Comparison of ENCODE assay signal across 8 cellular contexts in the genomic region with DNA sequence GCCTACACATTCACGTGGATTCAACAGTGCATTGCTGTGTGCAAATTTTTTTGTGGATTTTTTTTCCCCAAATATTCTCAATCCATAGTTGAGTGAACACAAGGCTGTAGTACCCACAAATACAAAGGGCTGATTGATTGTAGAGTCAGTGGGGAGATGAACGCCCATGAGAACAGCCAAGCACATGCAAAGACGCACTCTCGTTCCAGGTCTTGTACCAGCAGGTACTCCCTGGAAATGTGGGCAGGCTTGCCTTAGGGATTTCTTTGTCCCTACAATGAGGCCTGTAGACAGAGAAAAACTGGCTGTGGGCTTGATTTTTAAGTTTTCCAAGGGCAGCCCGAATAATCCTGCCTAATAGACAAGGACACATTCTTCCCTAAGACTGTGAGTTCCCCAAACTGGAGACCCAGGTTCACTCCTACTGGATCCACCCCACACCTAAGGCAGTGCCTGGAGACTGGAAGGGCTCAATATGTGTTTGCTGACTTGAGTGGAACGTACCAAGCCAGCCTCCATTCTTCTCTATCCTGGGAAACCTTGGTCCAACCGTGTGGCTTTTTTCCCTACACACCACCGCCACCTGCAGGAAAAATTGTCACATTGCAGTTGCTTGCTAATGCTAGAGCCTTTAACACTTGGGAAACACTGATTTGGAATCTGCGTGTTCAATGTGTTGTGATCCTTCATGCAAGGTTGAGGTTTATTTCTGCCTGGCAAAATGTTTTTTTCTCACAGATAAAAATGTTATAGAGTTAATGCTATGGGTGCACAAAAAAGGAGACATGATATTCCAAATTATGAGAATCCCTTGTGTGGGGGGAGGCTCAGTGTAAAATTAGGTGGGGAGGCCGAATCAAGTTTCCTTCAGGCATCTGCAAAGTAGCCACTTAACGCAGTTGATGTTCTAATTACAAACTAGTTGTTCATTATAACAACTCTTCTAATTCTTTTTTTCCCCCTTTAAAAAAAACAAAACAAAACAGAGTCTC. TPM values are rescaled to one million over a fixed set of nuclear protein-coding genes. Genes with fewer than 3 reads are reported as not detected.
DNase-seq lines count a peak whose midpoint lies in the region; ATAC-seq, FAIRE-seq and TF ChIP-seq lines count a peak whose summit lies in the region.

No MANE protein-coding gene starts in this region.

- no peak overlapping the region for H3K9ac ChIP-seq in K562 (ENCODE audit: insufficient read depth in 1 of 2, low read depth in 2 of 2, low read length in 2 of 2)

- 2% methylated on average over 11 of the region's 11 CpGs for WGBS in K562 (ENCODE audit: insufficient coverage, low coverage, missing lambda C conversion rate)
- no CpG with 5 or more reads among the region's 11 CpGs for WGBS in iPS DF 6.9 (ENCODE audit: insufficient coverage, insufficient read length)

- TF ChIP-seq RAD21 in K562 (CRISPR knock-in tag; conservative IDR thresholded peaks at IDR 0.05 in 1 of 2, IDR thresholded peaks at IDR 0.05 in 1 of 2): peak; percentile 72 to 76

- CTCF ChIA-PET in K562 (lab: Yijun Ruan, JAX; ENCODE audit: low intra/inter-chr PET ratio): interaction anchor here (1.3 to 2.0 kb wide), 3 partner anchors 88 to 602 kb away, joined by 5 to 9 read pairs (median 8); no protein-coding TSS in a partner anchor

- peak; percentile 72 to 87 (median 85) for TF ChIP-seq CTCF in K562 (IDR thresholded peaks at IDR 0.05 in 2 of 3, conservative IDR thresholded peaks at IDR 0.05 in 1 of 3; ENCODE audit: insufficient read depth in 2 of 3, low read depth in 1 of 3, low read length in 3 of 3)

- peak; percentile 94 for FAIRE-seq in K562 (lab: Jason Lieb, UNC)

- DNase-seq in Right ventricle myocardium inferior (ENCODE audit: missing footprints): no peak
- DNase-seq in cardiac septum (ENCODE audit: low spot score): no peak
- DNase-seq in HPDE6-E6E7 (ENCODE audit: extremely low spot score): peak; percentile 37
- peak; percentile 84 for DNase-seq in NCI-H748 (lab: John Stamatoyannopoulos, UW; ENCODE audit: unreplicated experiment)
- peak; percentile 57 to 69 (median 64) for DNase-seq in K562 (ENCODE audit: extremely low read depth in 1 of 4, low spot score in 3 of 4)
- peak; percentile 68 for DNase-seq in iPS DF 6.9 (ENCODE audit: low read depth, low spot score)
- DNase-seq in stimulated activated CD4-positive, alpha-beta T cell treated with anti-CD3 and anti-CD28 coated beads, Interleukin-4, amount 100 ng/mL, for 48 hours (ENCODE audit: low read depth in 2 of 2): peak; percentile 3
- no peak for DNase-seq in activated effector memory CD4-positive, alpha-beta T cell treated with anti-CD3 and anti-CD28 coated beads, Interleukin-2, amount 50 U/mL, for 16 hours

- in situ Hi-C loops in K562 (cut with MboI): loop anchor here (5.0 to 25.0 kb wide), 3 partner anchors 609 to 1051 kb away; no protein-coding TSS in a partner anchor

- H3K4me3 ChIP-seq in K562 (no peak overlapping the region), iPS DF 6.9 (ENCODE audit: low read length) (no peak overlapping the region)

- intact Hi-C loops in Right ventricle myocardium inferior (cut with DNase I): loop anchor here (5.0 to 10.0 kb wide), 3 partner anchors 91 to 601 kb away; no protein-coding TSS in a partner anchor
- intact Hi-C loops in cardiac septum (cut with DNase I): loop anchor here (2.0 to 5.0 kb wide), 3 partner anchors 87 to 604 kb away; no protein-coding TSS in a partner anchor
- intact Hi-C loops in K562 (cut with micrococcal nuclease): loop anchor here (1.0 to 10.0 kb wide), 4 partner anchors 87 to 601 kb away; no protein-coding TSS in a partner anchor

- ATAC-seq in Right ventricle myocardium inferior (peak; percentile 72), K562 (peak; percentile 90)

- no peak overlapping the region for H2AFZ ChIP-seq in K562 (ENCODE audit: low read depth, low read length)

- POLR2A ChIA-PET in K562 (lab: Yijun Ruan, JAX): interaction anchor here (1.0 kb wide), 1 partner anchor 601 kb away, joined by 3 read pairs; no protein-coding TSS in a partner anchor

- no peaks in the 10 kb centered on the region for H3K9me1 ChIP-seq in K562 (ENCODE audit: control insufficient read depth, insufficient read depth, low read length)

- H3K36me3 ChIP-seq in K562 (ENCODE audit: control insufficient read depth, insufficient read depth, low read length) (no peaks in the 10 kb centered on the region), iPS DF 6.9 (ENCODE audit: control insufficient read depth, insufficient read depth, low read length) (no peaks in the 10 kb centered on the region)

- TF ChIP-seq EP300 in K562 (IDR thresholded peaks at IDR 0.05; ENCODE audit: low read length): no peak

- no peaks in the 10 kb centered on the region; a peak in 2 of 5 replicates for H3K27me3 ChIP-seq in K562 (ENCODE audit: control insufficient read depth in 2 of 2, insufficient read depth in 2 of 2, low read length in 2 of 2)
- no peaks in the 10 kb centered on the region for H3K27me3 ChIP-seq in iPS DF 6.9 (ENCODE audit: control insufficient read depth, insufficient read depth, low read length)

- no peak overlapping the region for H3K27ac ChIP-seq in K562 (ENCODE audit: extremely low read depth, low read depth, low read length)
- no peak overlapping the region for H3K27ac ChIP-seq in iPS DF 6.9 (ENCODE audit: low read length)

- no peak for TF ChIP-seq POLR2A in K562 (conservative IDR thresholded peaks at IDR 0.05)

- H3K9me3 ChIP-seq in K562 (replicated peaks; ENCODE audit: control insufficient read depth, insufficient read depth, low read depth, low read length): no peaks in the 10 kb centered on the region
- H3K9me3 ChIP-seq in iPS DF 6.9 (ENCODE audit: control insufficient read depth, insufficient read depth, low read length): no peaks in the 10 kb centered on the region

- BruUV-seq in K562 (replicated peaks; lab: Mats Ljungman, UMichigan): no TSS peak

- no peaks in the 10 kb centered on the region for H3K4me1 ChIP-seq in K562 (replicated peaks in 1 of 2; ENCODE audit: control insufficient read depth in 2 of 2, insufficient read depth in 2 of 2, low read length in 2 of 2)
- no peaks in the 10 kb centered on the region for H3K4me1 ChIP-seq in iPS DF 6.9 (ENCODE audit: control insufficient read depth, insufficient read depth, low read length)

- no peaks in the 10 kb centered on the region for H3K79me2 ChIP-seq in K562 (ENCODE audit: control insufficient read depth, insufficient read depth, low read length)

- H4K20me1 ChIP-seq in K562 (replicated peaks; ENCODE audit: control insufficient read depth, insufficient read depth, low read length): peaks cover 6% of the 10 kb centered on the region; the same call in 1 of the 2 replicates

- no peak overlapping the region for H3K4me2 ChIP-seq in K562 (ENCODE audit: insufficient read depth, low read length)

TF ChIP-seq in K562, 482 proteins besides CTCF, POLR2A, EP300 and RAD21 (continues in another document):
- TF ChIP-seq POLR3A (IDR thresholded peaks at IDR 0.05; ENCODE audit: borderline replicate concordance, extremely low read depth, insufficient read depth, insufficient read length): no peak
- TF ChIP-seq, protein P1, sequence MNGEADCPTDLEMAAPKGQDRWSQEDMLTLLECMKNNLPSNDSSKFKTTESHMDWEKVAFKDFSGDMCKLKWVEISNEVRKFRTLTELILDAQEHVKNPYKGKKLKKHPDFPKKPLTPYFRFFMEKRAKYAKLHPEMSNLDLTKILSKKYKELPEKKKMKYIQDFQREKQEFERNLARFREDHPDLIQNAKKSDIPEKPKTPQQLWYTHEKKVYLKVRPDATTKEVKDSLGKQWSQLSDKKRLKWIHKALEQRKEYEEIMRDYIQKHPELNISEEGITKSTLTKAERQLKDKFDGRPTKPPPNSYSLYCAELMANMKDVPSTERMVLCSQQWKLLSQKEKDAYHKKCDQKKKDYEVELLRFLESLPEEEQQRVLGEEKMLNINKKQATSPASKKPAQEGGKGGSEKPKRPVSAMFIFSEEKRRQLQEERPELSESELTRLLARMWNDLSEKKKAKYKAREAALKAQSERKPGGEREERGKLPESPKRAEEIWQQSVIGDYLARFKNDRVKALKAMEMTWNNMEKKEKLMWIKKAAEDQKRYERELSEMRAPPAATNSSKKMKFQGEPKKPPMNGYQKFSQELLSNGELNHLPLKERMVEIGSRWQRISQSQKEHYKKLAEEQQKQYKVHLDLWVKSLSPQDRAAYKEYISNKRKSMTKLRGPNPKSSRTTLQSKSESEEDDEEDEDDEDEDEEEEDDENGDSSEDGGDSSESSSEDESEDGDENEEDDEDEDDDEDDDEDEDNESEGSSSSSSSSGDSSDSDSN (IDR thresholded peaks at IDR 0.05; ENCODE audit: borderline replicate concordance in 1 of 2, low read depth in 2 of 2, low read length in 2 of 2): no peak
- TF ChIP-seq, protein P2, sequence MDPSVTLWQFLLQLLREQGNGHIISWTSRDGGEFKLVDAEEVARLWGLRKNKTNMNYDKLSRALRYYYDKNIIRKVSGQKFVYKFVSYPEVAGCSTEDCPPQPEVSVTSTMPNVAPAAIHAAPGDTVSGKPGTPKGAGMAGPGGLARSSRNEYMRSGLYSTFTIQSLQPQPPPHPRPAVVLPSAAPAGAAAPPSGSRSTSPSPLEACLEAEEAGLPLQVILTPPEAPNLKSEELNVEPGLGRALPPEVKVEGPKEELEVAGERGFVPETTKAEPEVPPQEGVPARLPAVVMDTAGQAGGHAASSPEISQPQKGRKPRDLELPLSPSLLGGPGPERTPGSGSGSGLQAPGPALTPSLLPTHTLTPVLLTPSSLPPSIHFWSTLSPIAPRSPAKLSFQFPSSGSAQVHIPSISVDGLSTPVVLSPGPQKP (CRISPR knock-in tag; IDR thresholded peaks at IDR 0.05): no peak
- no peak for TF ChIP-seq EP400 (IDR thresholded peaks at IDR 0.05)
- 0 out of 4 replicates have a peak, but pooled peaks of 1 of the 2 experiments have one; percentile 9 for TF ChIP-seq TEAD1 (CRISPR knock-in tag; IDR thresholded peaks at IDR 0.05)

RNA-seq across cellular contexts. Expression of a gene that starts 49.3 kb away (rescaled TPM):
- total RNA-seq in Right ventricle myocardium inferior (not detected), cardiac septum (not detected), K562 (2014; rRNA removed) (not detected in 2 replicates), K562 (2014; rRNA removed; fragmentation: Illumina TruSeq; extraction: Trizol) (not detected in 2 replicates), K562 (2015; rRNA removed; fragmentation: Illumina TruSeq; extraction: Trizol) (not detected in 2 replicates), K562 (2021) (not detected in 2 replicates)
- total RNA-seq in K562 (2011; cell fraction: chromatin; rRNA removed; ENCODE audit: low replicate concordance): not detected in 2 replicates
- total RNA-seq in K562 (2011; cell fraction: nucleolus; rRNA removed): not detected in 2 replicates
- not detected in 2 replicates for total RNA-seq in K562 (2011; cell fraction: nucleoplasm; rRNA removed)
- polyA plus RNA-seq in K562 (2011; rRNA removed) (not detected in 2 replicates), K562 (2014; fragmentation: Illumina TruSeq; extraction: Trizol) (not detected in 2 replicates), K562 (2014; fragmentation: Nextera tagmentation; extraction: Ambion mirVana) (not detected), K562 (2014; rRNA removed) (not detected in 2 replicates)
- not detected in 2 replicates for polyA plus RNA-seq in K562 (2011; cell fraction: cytosol; rRNA removed)
- not detected in 2 replicates for polyA plus RNA-seq in K562 (2011; cell fraction: nucleus; rRNA removed)
- not detected in 2 replicates for polyA plus RNA-seq in K562 (2012)
- not detected in 2 replicates for polyA minus RNA-seq in K562 (2011; rRNA and poly(A)+ RNA removed)
- polyA minus RNA-seq in K562 (2011; cell fraction: cytosol; rRNA and poly(A)+ RNA removed): not detected in 2 replicates
- polyA minus RNA-seq in K562 (2011; cell fraction: nucleus; rRNA and poly(A)+ RNA removed): not detected in 2 replicates

Comparison
In these comparisons a context has a peak if more than half of its experiments do, and no peak if none do; other contexts are left out.
1. DNase-seq: peak in HPDE6-E6E7 (single experiment), NCI-H748 (single experiment), K562 (4 of 4), iPS DF 6.9 (single experiment) and stimulated activated CD4-positive, alpha-beta T cell treated with anti-CD3 and anti-CD28 coated beads, Interleukin-4, amount 100 ng/mL, for 48 hours (2 of 2); none in Right ventricle myocardium inferior (single experiment), cardiac septum (single experiment) and activated effector memory CD4-positive, alpha-beta T cell treated with anti-CD3 and anti-CD28 coated beads, Interleukin-2, amount 50 U/mL, for 16 hours (single experiment).